In genomic region chr2:181357979-181358378, GRCh38 we compare ENCODE assay signal across 19 cellular contexts.
DNase-seq lines count a peak whose midpoint lies in the region; ATAC-seq, FAIRE-seq and TF ChIP-seq lines count a peak whose summit lies in the region.
"Had no signal": no experiment of that assay in that cellular context is flagged by ENCODE, and none has a peak within 500 bp of the region (broad histone marks: within the 10 kb centered on the region; RNA-seq: fewer than 3 reads in every experiment).

No MANE protein-coding gene starts in this region.

- H3K36me3 Mint-ChIP-seq in activated naive CD8-positive, alpha-beta T cell treated with anti-CD3 and anti-CD28 coated beads for 36 hours = peaks cover 17% of the 10 kb centered on the region

- H3K9me3 Mint-ChIP-seq in activated naive CD8-positive, alpha-beta T cell treated with anti-CD3 and anti-CD28 coated beads for 36 hours = peaks cover 2% of the 10 kb centered on the region
- H3K9me3 Mint-ChIP-seq: central memory CD8-positive, alpha-beta T cell; T-cell had no signal

- DNase-seq in activated naive CD8-positive, alpha-beta T cell treated with anti-CD3 and anti-CD28 coated beads for 36 hours = peak; percentile 37
- DNase-seq in kidney tubule cell (ENCODE audit: low spot score) = no peak
- no peak for DNase-seq in urothelium cell line (ENCODE audit: low spot score)
- DNase-seq in dermis blood vessel endothelial cell = no peak
- DNase-seq: activated CD4-positive, alpha-beta T cell treated with anti-CD3 and anti-CD28 coated beads for 36 hours; activated naive CD4-positive, alpha-beta T cell treated with anti-CD3 and anti-CD28 coated beads, Interleukin-2, amount 50 U/mL, for 16 hours; activated T-cell treated with anti-CD3 and anti-CD28 coated beads for 4 hours; foreskin fibroblast; mucosa of descending colon; NCI-H187 treated with DMSO at 0.1 percent for 48 hours; NCI-H2227 treated with DMSO at 0.1 percent for 48 hours; PC-9; SHP77 treated with DMSO at 0.1 percent for 48 hours; T-cell had no signal

- H3K4me1 Mint-ChIP-seq in activated naive CD8-positive, alpha-beta T cell treated with anti-CD3 and anti-CD28 coated beads for 36 hours = peaks cover 33% of the 10 kb centered on the region
- H3K4me1 Mint-ChIP-seq: central memory CD8-positive, alpha-beta T cell had no signal

- no peak overlapping the region for H3K27ac Mint-ChIP-seq in activated naive CD8-positive, alpha-beta T cell treated with anti-CD3 and anti-CD28 coated beads for 36 hours
- H3K27ac Mint-ChIP-seq: activated CD4-positive, alpha-beta T cell treated with anti-CD3 and anti-CD28 coated beads for 36 hours; T-cell had no signal

- H3K4me3 Mint-ChIP-seq in activated naive CD8-positive, alpha-beta T cell treated with anti-CD3 and anti-CD28 coated beads for 36 hours = no peak overlapping the region
- H3K4me3 Mint-ChIP-seq: activated CD4-positive, alpha-beta T cell treated with anti-CD3 and anti-CD28 coated beads for 36 hours; central memory CD8-positive, alpha-beta T cell; T-cell had no signal

- no peak for TF ChIP-seq POLR2A in GM18505 (IDR thresholded peaks at IDR 0.05; ENCODE audit: borderline replicate concordance, extremely low read depth, insufficient read depth, insufficient read length)

- FAIRE-seq in urothelium cell line (lab: Jason Lieb, UNC) = no peak

- no peaks in the 10 kb centered on the region for H3K27me3 Mint-ChIP-seq in activated naive CD8-positive, alpha-beta T cell treated with anti-CD3 and anti-CD28 coated beads for 36 hours
- H3K27me3 Mint-ChIP-seq: activated CD4-positive, alpha-beta T cell treated with anti-CD3 and anti-CD28 coated beads for 36 hours; central memory CD8-positive, alpha-beta T cell; T-cell had no signal

- ATAC-seq in GM18505 (IDR thresholded peaks at IDR 0.05; ENCODE audit: unreplicated experiment) = peak; percentile 67
- ATAC-seq in GM19351 (IDR thresholded peaks at IDR 0.05; ENCODE audit: unreplicated experiment) = peak; percentile 69
- ATAC-seq in HG02885 (IDR thresholded peaks at IDR 0.05; ENCODE audit: poor library complexity, unreplicated experiment) = peak; percentile 64
- ATAC-seq in HG03521 (IDR thresholded peaks at IDR 0.05; ENCODE audit: unreplicated experiment) = no peak
- ATAC-seq: activated CD4-positive, alpha-beta T cell treated with anti-CD3 and anti-CD28 coated beads for 36 hours; mucosa of descending colon; T-cell had no signal
